ENCODE assay signal across 14 cellular contexts in the genomic region with DNA sequence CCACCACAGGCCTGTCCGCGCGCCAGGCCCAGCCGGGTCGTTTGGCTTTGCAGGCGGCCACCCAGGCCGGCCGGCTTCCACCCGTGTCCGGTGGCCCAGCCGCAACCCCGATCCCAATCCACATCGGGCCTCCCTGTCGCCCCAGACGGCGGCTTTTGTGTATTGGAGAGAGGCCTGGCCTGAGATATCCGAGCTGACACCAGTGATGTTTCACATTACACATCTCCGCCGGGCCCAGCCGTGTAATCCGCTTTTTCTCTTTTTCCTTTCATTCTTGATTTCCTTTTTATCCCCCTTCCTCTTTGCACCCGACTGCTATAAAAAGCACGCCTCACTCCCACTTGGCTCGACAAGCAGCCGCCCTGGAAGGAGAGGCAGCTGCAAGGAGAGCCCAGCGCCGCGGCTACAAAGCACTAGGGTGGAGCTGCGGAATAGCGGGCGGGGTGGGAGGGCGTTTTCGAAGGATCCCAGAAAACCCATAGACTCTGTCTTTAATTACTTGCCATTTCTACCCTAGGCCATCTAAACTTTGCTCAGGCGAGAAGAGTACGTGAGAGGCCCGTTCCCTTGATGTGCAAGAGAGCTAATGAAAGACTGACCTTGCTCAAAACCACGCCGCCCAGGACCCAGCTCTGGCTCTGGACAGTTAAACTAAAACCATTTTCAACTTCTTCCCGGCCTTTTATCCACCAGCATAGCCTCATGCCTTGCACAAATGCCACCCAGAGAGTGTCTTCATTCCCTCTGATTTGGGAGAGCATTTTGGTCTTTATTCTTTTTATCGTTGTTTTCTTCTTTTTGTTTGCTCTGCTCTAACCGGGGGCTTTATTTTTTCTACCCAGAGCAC. TPM values are rescaled to one million over a fixed set of nuclear protein-coding genes. Genes with fewer than 3 reads are reported as not detected.
DNase-seq lines count a peak whose midpoint lies in the region; ATAC-seq and TF ChIP-seq lines count a peak whose summit lies in the region.
"Had no signal": no experiment of that assay in that cellular context is flagged by ENCODE, and none has a peak within 500 bp of the region (broad histone marks: within the 10 kb centered on the region; RNA-seq: fewer than 3 reads in every experiment).

No MANE protein-coding gene starts in this region.

- H3K27ac Mint-ChIP-seq in IgD-negative memory B cell (peak overlapping the region; percentile 50 to 88 (median 86)), neural crest cell (ENCODE audit: unreplicated experiment) (no peak overlapping the region)

- no peak for ATAC-seq in left lobe of liver
- ATAC-seq: HCT116 had no signal

- H3K36me3 Mint-ChIP-seq in IgD-negative memory B cell (peaks cover 2% of the 10 kb centered on the region), neural crest cell (ENCODE audit: low read depth) (no peaks in the 10 kb centered on the region)

- H3K27me3 Mint-ChIP-seq in IgD-negative memory B cell = peaks cover 86% of the 10 kb centered on the region
- peaks cover 100% of the 10 kb centered on the region for H3K27me3 Mint-ChIP-seq in neural crest cell (ENCODE audit: low read depth)

- peaks cover 63% of the 10 kb centered on the region for H3K27me3 ChIP-seq in ascending aorta

- H3K9me3 ChIP-seq in ascending aorta = no peaks in the 10 kb centered on the region

- no peak overlapping the region for H3K27ac ChIP-seq in ascending aorta
- H3K27ac ChIP-seq: parathyroid adenoma had no signal

- intact Hi-C loops in ascending aorta (cut with DNase I) = no loop called here

- H3K4me3 ChIP-seq in fibroblast of villous mesenchyme (ENCODE audit: low read depth, low read length) = peak overlapping the region; percentile 79
- peak overlapping the region in 1 of 2 donors; percentile 0 for H3K4me3 ChIP-seq in ascending aorta

- H3K4me1 Mint-ChIP-seq in IgD-negative memory B cell (peaks cover 4 to 7% (median 6%) of the 10 kb centered on the region in 3 donors), neural crest cell (peaks cover 44% of the 10 kb centered on the region)

- H3K9me3 Mint-ChIP-seq in IgD-negative memory B cell (peaks cover 3 to 13% (median 8%) of the 10 kb centered on the region in 3 donors), neural crest cell (no peaks in the 10 kb centered on the region)

- H3K4me3 Mint-ChIP-seq in IgD-negative memory B cell (peak overlapping the region in 2 of 4 donors; percentile 34), neural crest cell (peak overlapping the region; percentile 61)

- H3K4me1 ChIP-seq in ascending aorta = peaks cover 3 to 5% of the 10 kb centered on the region in 2 donors
- H3K4me1 ChIP-seq: parathyroid adenoma had no signal

- no peaks in the 10 kb centered on the region for H3K36me3 ChIP-seq in ascending aorta

- peak; percentile 37 for DNase-seq in GM13977 (ENCODE audit: low spot score)
- peak; percentile 63 for DNase-seq in fibroblast of villous mesenchyme (ENCODE audit: low read depth)
- peak; percentile 26 for DNase-seq in neural crest cell (ENCODE audit: low read depth, low spot score)
- no peak for DNase-seq in glomerular visceral epithelial cell (ENCODE audit: extremely low spot score)
- DNase-seq in left lobe of liver (ENCODE audit: low spot score) = no peak
- no peak for DNase-seq in NCI-H2081 (lab: John Stamatoyannopoulos, UW)
- no peak for DNase-seq in ascending aorta (ENCODE audit: low spot score in 2 of 2)
- DNase-seq: Calu3, kidney glomerular epithelial cell, NCI-H2029 had no signal

- in situ Hi-C loops in GM13977 (cut with MboI; ENCODE audit: low pct_unique_long_range_greater_than_20kb, low sequenced_read_pairs, unreplicated experiment) = no loop called here

- no peak for TF ChIP-seq CTCF in GM13977 (IDR thresholded peaks at IDR 0.05; ENCODE audit: extremely low read depth, insufficient read depth, missing control alignments)
- TF ChIP-seq CTCF in fibroblast of villous mesenchyme (IDR thresholded peaks at IDR 0.05; ENCODE audit: insufficient read depth, low read depth, low read length) = no peak
- no peak for TF ChIP-seq CTCF in neural crest cell (conservative IDR thresholded peaks at IDR 0.05)
- TF ChIP-seq CTCF in ascending aorta (IDR thresholded peaks at IDR 0.05) = no peak

RNA-seq across cellular contexts. Expression of gene PITX2, which starts 3.3 kb away (rescaled TPM):
- not detected for polyA plus RNA-seq in IgD-negative memory B cell
- 7.8 and 25.4 TPM in 2 replicates for total RNA-seq in fibroblast of villous mesenchyme
- 0.58 and 0.77 TPM in 2 replicates for total RNA-seq in neural crest cell
- total RNA-seq in left lobe of liver = not detected
- total RNA-seq in ascending aorta = not detected
- total RNA-seq: activated CD8-positive, alpha-beta memory T cell treated with anti-CD3 and anti-CD28 coated beads for 36 hours; Calu3 had no signal

Comparison
In these comparisons a context has a peak if more than half of its experiments do, and no peak if none do; other contexts are left out.
1. DNase-seq: peak in GM13977 (single experiment), fibroblast of villous mesenchyme (single experiment) and neural crest cell (single experiment); none in glomerular visceral epithelial cell (single experiment), left lobe of liver (single experiment), NCI-H2081 (0 of 2) and ascending aorta (0 of 2).